Comparison of ENCODE assay signal across 14 cellular contexts in genomic region chr5:119377066-119377465, GRCh38.
"Had no signal": no experiment of that assay in that cellular context is flagged by ENCODE, and none has a peak within 500 bp of the region (broad histone marks: within the 10 kb centered on the region; RNA-seq: fewer than 3 reads in every experiment).

No MANE protein-coding gene starts in this region.

- H3K27me3 Mint-ChIP-seq: dendritic cell treated with granulocyte-macrophage colony-stimulating factor and Interleukin-4, amounts not matched to agents 40 ng/mL and 50 ng/mL, for 4 days had no signal

- H3K4me3 Mint-ChIP-seq: dendritic cell treated with granulocyte-macrophage colony-stimulating factor and Interleukin-4, amounts not matched to agents 40 ng/mL and 50 ng/mL, for 4 days; T-helper 2 cell treated with Interferon-gamma antibody and Interleukin-4, amounts not matched to agents 5 μg/mL and 100 μg/mL, for 36 hours had no signal

- ATAC-seq: activated CD4-positive, CD25-positive, alpha-beta regulatory T cell treated with anti-CD3 and anti-CD28 coated beads, Interleukin-2, amount 50 U/mL, for 24 hours; body of pancreas; gastroesophageal sphincter had no signal

- H3K9me3 Mint-ChIP-seq: dendritic cell treated with granulocyte-macrophage colony-stimulating factor and Interleukin-4, amounts not matched to agents 40 ng/mL and 50 ng/mL, for 4 days had no signal

- DNase-seq: activated CD8-positive, alpha-beta memory T cell treated with anti-CD3 and anti-CD28 coated beads for 24 hours; activated gamma-delta T cell; amniotic stem cell; body of pancreas; central memory CD4-positive, alpha-beta T cell; left ventricle myocardium inferior; mesenchymal stem cell; ovary; stimulated activated CD4-positive, alpha-beta T cell treated with anti-CD3 and anti-CD28 coated beads, Interleukin-12 subunit alpha, Interleukin-12 subunit beta, amount 100 ng/mL, for 4 hours; stomach had no signal

- H3K27ac Mint-ChIP-seq: dendritic cell treated with granulocyte-macrophage colony-stimulating factor and Interleukin-4, amounts not matched to agents 40 ng/mL and 50 ng/mL, for 4 days had no signal
